ENCODE assay signal across 3 cellular contexts in genomic region chr16:29836623-29837022, GRCh38.
TF ChIP-seq lines count a peak whose summit lies in the region.

No MANE protein-coding gene starts in this region.

TF ChIP-seq in A549, 52 proteins besides CTCF, POLR2A, EP300 and RAD21:
- no peak for TF ChIP-seq CBX2 (IDR thresholded peaks at IDR 0.05; ENCODE audit: borderline replicate concordance, low read depth)

TF ChIP-seq in HEK293, 187 proteins besides CTCF, POLR2A, EP300 and RAD21:
- no peak for TF ChIP-seq ZNF521 (tag by site-specific recombination; IDR thresholded peaks at IDR 0.05)
- TF ChIP-seq ZNF600 (tag by site-specific recombination; IDR thresholded peaks at IDR 0.05): 0 out of 2 replicates have a peak, but pooled peaks have one; percentile 34
TF ChIP-seq in HEK293: peak in this region for 1.

TF ChIP-seq in H1, 55 proteins besides CTCF, POLR2A, EP300 and RAD21:
- no peak for TF ChIP-seq SIRT6 (IDR thresholded peaks at IDR 0.05; ENCODE audit: low read length)
TF ChIP-seq in H1: peak in this region for 0.
